In the genomic region with DNA sequence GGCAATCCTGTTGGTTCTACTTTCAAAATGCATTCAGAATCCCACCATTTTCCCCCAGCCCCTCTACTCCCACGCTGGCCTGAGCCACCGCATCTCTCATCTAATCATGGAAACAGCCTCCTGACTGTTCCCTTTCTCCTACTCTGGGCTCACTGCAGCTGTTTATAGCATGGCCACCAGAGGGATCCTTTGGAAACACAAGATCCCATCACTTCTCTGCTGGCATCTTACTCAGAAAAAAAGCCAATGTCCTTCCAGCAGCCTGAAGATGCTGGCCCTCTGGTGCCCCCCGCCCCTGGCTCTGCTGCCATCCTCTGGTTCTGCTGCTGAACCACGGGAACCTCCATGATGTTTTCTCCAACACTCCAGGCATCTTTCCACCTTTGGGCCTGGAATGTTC, we compare ENCODE assay signal across 14 cellular contexts. TPM values are rescaled to one million over a fixed set of nuclear protein-coding genes. Genes with fewer than 3 reads are reported as not detected.
DNase-seq lines count a peak whose midpoint lies in the region; ATAC-seq, FAIRE-seq and TF ChIP-seq lines count a peak whose summit lies in the region.
"Had no signal": no experiment of that assay in that cellular context is flagged by ENCODE, and none has a peak within 500 bp of the region (broad histone marks: within the 10 kb centered on the region; RNA-seq: fewer than 3 reads in every experiment).

No MANE protein-coding gene starts in this region.

- TF ChIP-seq CTCF in K562 (IDR thresholded peaks at IDR 0.05 in 2 of 3, conservative IDR thresholded peaks at IDR 0.05 in 1 of 3; ENCODE audit: insufficient read depth in 2 of 3, low read depth in 1 of 3, low read length in 3 of 3): peak in 1 of 3 experiments; percentile 23; a peak in 2 of 6 replicates
- TF ChIP-seq CTCF in CD4-positive, alpha-beta T cell (IDR thresholded peaks at IDR 0.05): no peak

- no peak overlapping the region for H3K4me2 ChIP-seq in K562 (ENCODE audit: insufficient read depth, low read length)

- H3K27ac Mint-ChIP-seq in activated CD4-positive, alpha-beta memory T cell treated with anti-CD3 and anti-CD28 coated beads for 36 hours: no peak overlapping the region
- no peak overlapping the region for H3K27ac Mint-ChIP-seq in CD4-positive, alpha-beta T cell
- H3K27ac Mint-ChIP-seq: CD4-positive, alpha-beta memory T cell; T-helper 17 cell had no signal

- DNase-seq in DMS114 treated with DMSO at 0.1 percent for 48 hours (lab: John Stamatoyannopoulos, UW; ENCODE audit: unreplicated experiment) (peak; percentile 20), HT-29 (ENCODE audit: low spot score) (peak; percentile 34), K562 (ENCODE audit: extremely low read depth in 1 of 4, low spot score in 3 of 4) (peak in 1 of 4 experiments; percentile 6), left colon (no peak), NCI-H446 treated with DMSO at 0.1 percent for 48 hours (lab: John Stamatoyannopoulos, UW) (no peak)
- DNase-seq in activated CD4-positive, alpha-beta memory T cell treated with anti-CD3 and anti-CD28 coated beads for 36 hours: no peak
- no peak for DNase-seq in CD4-positive, alpha-beta T cell
- DNase-seq: activated CD4-positive, alpha-beta T cell treated with anti-CD3 and anti-CD28 coated beads, Interleukin-2, amount 50 U/mL, for 1 hour; CD4-positive, alpha-beta memory T cell; NCI-H1092 treated with DMSO at 0.1 percent for 48 hours; NCI-H226; stimulated activated naive CD4-positive, alpha-beta T cell treated with Interleukin-2 at 50 U/mL for 16 hours; T-helper 17 cell had no signal

- TF ChIP-seq RAD21 in K562 (CRISPR knock-in tag; conservative IDR thresholded peaks at IDR 0.05 in 1 of 2, IDR thresholded peaks at IDR 0.05 in 1 of 2): 0 out of 4 replicates have a peak, but pooled peaks of 1 of the 2 experiments have one; percentile 5

- no peaks in the 10 kb centered on the region for H3K4me1 ChIP-seq in K562 (replicated peaks in 1 of 2; ENCODE audit: control insufficient read depth in 2 of 2, insufficient read depth in 2 of 2, low read length in 2 of 2)

- H3K4me3 ChIP-seq in K562: no peak overlapping the region

- H3K9me3 Mint-ChIP-seq in activated CD4-positive, alpha-beta memory T cell treated with anti-CD3 and anti-CD28 coated beads for 36 hours: no peaks in the 10 kb centered on the region
- H3K9me3 Mint-ChIP-seq in CD4-positive, alpha-beta T cell: no peaks in the 10 kb centered on the region
- H3K9me3 Mint-ChIP-seq: CD4-positive, alpha-beta memory T cell had no signal

- no peak overlapping the region for H2AFZ ChIP-seq in K562 (ENCODE audit: low read depth, low read length)

- ATAC-seq in K562: peak; percentile 49; the same call in 1 of the 3 replicates
- ATAC-seq in left colon: peak; percentile 64
- ATAC-seq in CD4-positive, alpha-beta T cell (ENCODE audit: poor library complexity): no peak
- no peak for ATAC-seq in HG03521 (IDR thresholded peaks at IDR 0.05; ENCODE audit: unreplicated experiment)
- ATAC-seq: T-helper 17 cell had no signal

- H3K27me3 Mint-ChIP-seq in activated CD4-positive, alpha-beta memory T cell treated with anti-CD3 and anti-CD28 coated beads for 36 hours: peaks cover 21% of the 10 kb centered on the region
- H3K27me3 Mint-ChIP-seq in CD4-positive, alpha-beta T cell: peaks cover 32% of the 10 kb centered on the region

- POLR2A ChIA-PET in K562 (lab: Yijun Ruan, JAX): no interaction called here
- POLR2A ChIA-PET in activated CD4-positive, alpha-beta memory T cell treated with anti-CD3 and anti-CD28 coated beads for 36 hours (lab: Charles Lee): no interaction called here
- POLR2A ChIA-PET in CD4-positive, alpha-beta T cell (lab: Charles Lee): no interaction called here

- no peak for TF ChIP-seq EP300 in K562 (IDR thresholded peaks at IDR 0.05; ENCODE audit: low read length)

- TF ChIP-seq POLR2A in K562 (conservative IDR thresholded peaks at IDR 0.05): no peak

- no peak overlapping the region for H3K9ac ChIP-seq in K562 (ENCODE audit: insufficient read depth in 1 of 2, low read depth in 2 of 2, low read length in 2 of 2)

- intact Hi-C loops in K562 (cut with micrococcal nuclease) (no loop called here), left colon (cut with DNase I, micrococcal nuclease) (no loop called here)
- intact Hi-C loops in activated CD4-positive, alpha-beta memory T cell treated with anti-CD3 and anti-CD28 coated beads for 36 hours (cut with micrococcal nuclease): no loop called here
- intact Hi-C loops in CD4-positive, alpha-beta T cell (cut with DNase I, micrococcal nuclease): no loop called here

- BruUV-seq in K562 (replicated peaks; lab: Mats Ljungman, UMichigan): no TSS peak

- H4K20me1 ChIP-seq in K562 (replicated peaks; ENCODE audit: control insufficient read depth, insufficient read depth, low read length): no peaks in the 10 kb centered on the region

- CTCF ChIA-PET in K562 (lab: Yijun Ruan, JAX; ENCODE audit: low intra/inter-chr PET ratio): no interaction called here
- CTCF ChIA-PET in activated CD4-positive, alpha-beta memory T cell treated with anti-CD3 and anti-CD28 coated beads for 36 hours (lab: Charles Lee): no interaction called here
- CTCF ChIA-PET in CD4-positive, alpha-beta T cell (lab: Charles Lee): no interaction called here

- H3K79me2 ChIP-seq in K562 (ENCODE audit: control insufficient read depth, insufficient read depth, low read length): no peaks in the 10 kb centered on the region

- H3K27ac ChIP-seq in K562 (ENCODE audit: extremely low read depth, low read depth, low read length): no peak overlapping the region
- no peak overlapping the region for H3K27ac ChIP-seq in CD4-positive, alpha-beta T cell (ENCODE audit: low read depth, low read length)

- H3K36me3 Mint-ChIP-seq in activated CD4-positive, alpha-beta memory T cell treated with anti-CD3 and anti-CD28 coated beads for 36 hours: no peaks in the 10 kb centered on the region
- H3K36me3 Mint-ChIP-seq in CD4-positive, alpha-beta T cell (ENCODE audit: low read depth): no peaks in the 10 kb centered on the region
- H3K36me3 Mint-ChIP-seq: CD4-positive, alpha-beta memory T cell had no signal

- no peaks in the 10 kb centered on the region for H3K9me3 ChIP-seq in K562 (replicated peaks; ENCODE audit: control insufficient read depth, insufficient read depth, low read depth, low read length)
- no peaks in the 10 kb centered on the region for H3K9me3 ChIP-seq in CD4-positive, alpha-beta T cell (ENCODE audit: control insufficient read depth, low read length)

- FAIRE-seq in K562 (lab: Jason Lieb, UNC): no peak

- H3K4me1 Mint-ChIP-seq in activated CD4-positive, alpha-beta memory T cell treated with anti-CD3 and anti-CD28 coated beads for 36 hours (ENCODE audit: low read depth): no peaks in the 10 kb centered on the region
- H3K4me1 Mint-ChIP-seq in CD4-positive, alpha-beta T cell (ENCODE audit: low read depth): no peaks in the 10 kb centered on the region
- H3K4me1 Mint-ChIP-seq: CD4-positive, alpha-beta memory T cell; T-helper 17 cell had no signal

- no peaks in the 10 kb centered on the region for H3K36me3 ChIP-seq in K562 (ENCODE audit: control insufficient read depth, insufficient read depth, low read length)

- peaks cover 10 to 18% of the 10 kb centered on the region in 2 experiments for H3K27me3 ChIP-seq in K562 (ENCODE audit: control insufficient read depth in 2 of 2, insufficient read depth in 2 of 2, low read length in 2 of 2)
- H3K27me3 ChIP-seq in CD4-positive, alpha-beta T cell (ENCODE audit: control insufficient read depth, insufficient read depth, low read length): peaks cover 9% of the 10 kb centered on the region

- 0% methylated on average over 4 of the region's 4 CpGs for WGBS in K562 (ENCODE audit: insufficient coverage, low coverage, missing lambda C conversion rate)

- no peaks in the 10 kb centered on the region for H3K9me1 ChIP-seq in K562 (ENCODE audit: control insufficient read depth, insufficient read depth, low read length)

- H3K4me3 Mint-ChIP-seq in activated CD4-positive, alpha-beta memory T cell treated with anti-CD3 and anti-CD28 coated beads for 36 hours: no peak overlapping the region
- no peak overlapping the region for H3K4me3 Mint-ChIP-seq in CD4-positive, alpha-beta T cell
- H3K4me3 Mint-ChIP-seq: CD4-positive, alpha-beta memory T cell; T-helper 17 cell had no signal

- in situ Hi-C loops in K562 (cut with MboI): no loop called here

RNA-seq across cellular contexts. Expression of a gene that starts 11.1 kb away (rescaled TPM):
- total RNA-seq in HT-29 (2014; rRNA removed; shearing (Covaris generic)): not detected in 2 replicates
- not detected in 2 replicates for total RNA-seq in K562 (2011; cell fraction: chromatin; rRNA removed; ENCODE audit: low replicate concordance)
- not detected in 2 replicates for total RNA-seq in K562 (2011; cell fraction: nucleolus; rRNA removed)
- not detected in 2 replicates for total RNA-seq in K562 (2011; cell fraction: nucleoplasm; rRNA removed)
- not detected in 2 replicates for total RNA-seq in K562 (2014; rRNA removed)
- total RNA-seq in K562 (2014; rRNA removed; fragmentation: Illumina TruSeq; extraction: Trizol): not detected in 2 replicates
- not detected in 2 replicates for total RNA-seq in K562 (2015; rRNA removed; fragmentation: Illumina TruSeq; extraction: Trizol)
- not detected in 2 replicates for total RNA-seq in K562 (2021)
- polyA plus RNA-seq in K562 (2011; rRNA removed): not detected in 2 replicates
- not detected in 2 replicates for polyA plus RNA-seq in K562 (2011; cell fraction: cytosol; rRNA removed)
- polyA plus RNA-seq in K562 (2011; cell fraction: nucleus; rRNA removed): not detected in 2 replicates
- polyA plus RNA-seq in K562 (2012): not detected in 2 replicates
- not detected in 2 replicates for polyA plus RNA-seq in K562 (2014; fragmentation: Illumina TruSeq; extraction: Trizol)
- polyA plus RNA-seq in K562 (2014; fragmentation: Nextera tagmentation; extraction: Ambion mirVana): not detected
- not detected in 2 replicates for polyA plus RNA-seq in K562 (2014; rRNA removed)
- polyA minus RNA-seq in K562 (2011; rRNA and poly(A)+ RNA removed): not detected in 2 replicates
- not detected in 2 replicates for polyA minus RNA-seq in K562 (2011; cell fraction: cytosol; rRNA and poly(A)+ RNA removed)
- not detected in 2 replicates for polyA minus RNA-seq in K562 (2011; cell fraction: nucleus; rRNA and poly(A)+ RNA removed)
- 10 to 100 TPM; 25.0 to 51.0 TPM for total RNA-seq in left colon
- not detected for total RNA-seq in activated CD4-positive, alpha-beta memory T cell treated with anti-CD3 and anti-CD28 coated beads for 36 hours
- total RNA-seq in CD4-positive, alpha-beta T cell: not detected
- total RNA-seq: CD4-positive, alpha-beta memory T cell; T-helper 17 cell had no signal
- polyA plus RNA-seq: CD4-positive, alpha-beta memory T cell had no signal

RNA-seq across cellular contexts. Expression of a gene that starts 14.0 kb away (rescaled TPM):
- total RNA-seq in HT-29 (2014; rRNA removed; shearing (Covaris generic)): not detected in 2 replicates
- not detected in 2 replicates for total RNA-seq in K562 (2011; cell fraction: chromatin; rRNA removed; ENCODE audit: low replicate concordance)
- not detected in 2 replicates for total RNA-seq in K562 (2011; cell fraction: nucleolus; rRNA removed)
- not detected in 2 replicates for total RNA-seq in K562 (2011; cell fraction: nucleoplasm; rRNA removed)
- total RNA-seq in K562 (2014; rRNA removed): not detected in 2 replicates
- not detected in 2 replicates for total RNA-seq in K562 (2014; rRNA removed; fragmentation: Illumina TruSeq; extraction: Trizol)
- total RNA-seq in K562 (2015; rRNA removed; fragmentation: Illumina TruSeq; extraction: Trizol): not detected in 2 replicates
- not detected in 2 replicates for total RNA-seq in K562 (2021)
- not detected in 2 replicates for polyA plus RNA-seq in K562 (2011; rRNA removed)
- polyA plus RNA-seq in K562 (2011; cell fraction: cytosol; rRNA removed): not detected in 2 replicates
- polyA plus RNA-seq in K562 (2011; cell fraction: nucleus; rRNA removed): not detected in 2 replicates
- polyA plus RNA-seq in K562 (2012): not detected in 2 replicates
- polyA plus RNA-seq in K562 (2014; fragmentation: Illumina TruSeq; extraction: Trizol): not detected in 2 replicates
- polyA plus RNA-seq in K562 (2014; fragmentation: Nextera tagmentation; extraction: Ambion mirVana): not detected
- not detected in 2 replicates for polyA plus RNA-seq in K562 (2014; rRNA removed)
- not detected in 2 replicates for polyA minus RNA-seq in K562 (2011; rRNA and poly(A)+ RNA removed)
- not detected in 2 replicates for polyA minus RNA-seq in K562 (2011; cell fraction: cytosol; rRNA and poly(A)+ RNA removed)
- not detected in 2 replicates for polyA minus RNA-seq in K562 (2011; cell fraction: nucleus; rRNA and poly(A)+ RNA removed)
- not detected for total RNA-seq in left colon
- total RNA-seq in activated CD4-positive, alpha-beta memory T cell treated with anti-CD3 and anti-CD28 coated beads for 36 hours: not detected
- total RNA-seq in CD4-positive, alpha-beta T cell: not detected
- total RNA-seq: CD4-positive, alpha-beta memory T cell; T-helper 17 cell had no signal
- polyA plus RNA-seq: CD4-positive, alpha-beta memory T cell had no signal

RNA-seq across cellular contexts. Expression of a gene that starts 46.2 kb away (rescaled TPM):
- total RNA-seq in HT-29 (2014; rRNA removed; shearing (Covaris generic)): not detected in 2 replicates
- not detected in 2 replicates for total RNA-seq in K562 (2011; cell fraction: chromatin; rRNA removed; ENCODE audit: low replicate concordance)
- total RNA-seq in K562 (2011; cell fraction: nucleolus; rRNA removed): not detected in 2 replicates
- not detected in 2 replicates for total RNA-seq in K562 (2011; cell fraction: nucleoplasm; rRNA removed)
- total RNA-seq in K562 (2014; rRNA removed) (not detected in 2 replicates), K562 (2014; rRNA removed; fragmentation: Illumina TruSeq; extraction: Trizol) (not detected in 2 replicates), K562 (2015; rRNA removed; fragmentation: Illumina TruSeq; extraction: Trizol) (not detected in 2 replicates), K562 (2021) (not detected in 2 replicates), left colon (not detected)
- polyA plus RNA-seq in K562 (2011; rRNA removed) (not detected in 2 replicates), K562 (2014; fragmentation: Illumina TruSeq; extraction: Trizol) (not detected in 2 replicates), K562 (2014; fragmentation: Nextera tagmentation; extraction: Ambion mirVana) (not detected), K562 (2014; rRNA removed) (not detected in 2 replicates)
- polyA plus RNA-seq in K562 (2011; cell fraction: cytosol; rRNA removed): not detected in 2 replicates
- not detected in 2 replicates for polyA plus RNA-seq in K562 (2011; cell fraction: nucleus; rRNA removed)
- not detected in 2 replicates for polyA plus RNA-seq in K562 (2012)
- not detected in 2 replicates for polyA minus RNA-seq in K562 (2011; rRNA and poly(A)+ RNA removed)
- not detected in 2 replicates for polyA minus RNA-seq in K562 (2011; cell fraction: cytosol; rRNA and poly(A)+ RNA removed)
- polyA minus RNA-seq in K562 (2011; cell fraction: nucleus; rRNA and poly(A)+ RNA removed): not detected in 2 replicates
- total RNA-seq in activated CD4-positive, alpha-beta memory T cell treated with anti-CD3 and anti-CD28 coated beads for 36 hours: not detected
- not detected for total RNA-seq in CD4-positive, alpha-beta T cell
- total RNA-seq: CD4-positive, alpha-beta memory T cell; T-helper 17 cell had no signal
- polyA plus RNA-seq: CD4-positive, alpha-beta memory T cell had no signal

Comparison
In these comparisons a context has a peak if more than half of its experiments do, and no peak if none do; other contexts are left out.
1. DNase-seq: peak in DMS114 treated with DMSO at 0.1 percent for 48 hours (single experiment) and HT-29 (single experiment); none in left colon (0 of 2), activated CD4-positive, alpha-beta memory T cell treated with anti-CD3 and anti-CD28 coated beads for 36 hours (single experiment), CD4-positive, alpha-beta T cell (0 of 10) and NCI-H446 treated with DMSO at 0.1 percent for 48 hours (single experiment).
2. ATAC-seq: peak in K562 (single experiment) and left colon (single experiment); none in CD4-positive, alpha-beta T cell (single experiment) and HG03521 (single experiment).
3. RNA of a gene that starts 11.1 kb away (total RNA-seq): 25.0 to 51.0 TPM in left colon; not detected in HT-29, not detected in K562, not detected in activated CD4-positive, alpha-beta memory T cell treated with anti-CD3 and anti-CD28 coated beads for 36 hours and not detected in CD4-positive, alpha-beta T cell; every median in the first group is over 10 times any median in the second.